Comparison of ENCODE assay signal across 22 cellular contexts in genomic region chr3:182435860-182436259, GRCh38.
"Had no signal": no experiment of that assay in that cellular context is flagged by ENCODE, and none has a peak within 500 bp of the region (broad histone marks: within the 10 kb centered on the region; RNA-seq: fewer than 3 reads in every experiment).

No MANE protein-coding gene starts in this region.

- H3K9me3 ChIP-seq: prostate gland, right atrium auricular region, spleen, testis, vagina had no signal

- H3K4me3 ChIP-seq: prostate gland, right atrium auricular region, spleen, testis, vagina had no signal

- DNase-seq: activated CD4-positive, alpha-beta T cell treated with anti-CD3 and anti-CD28 coated beads for 1 hour; activated CD4-positive, alpha-beta T cell treated with anti-CD3 and anti-CD28 coated beads, Interleukin-2, amount 50 U/mL, for 1 hour; activated CD8-positive, alpha-beta T cell treated with anti-CD3 and anti-CD28 coated beads, Interleukin-2, amount 10 ng/mL, durations not matched to agents 7 days and 5 days; activated gamma-delta T cell; aorta; caudate nucleus; dermis blood vessel endothelial cell; effector CD8-positive, alpha-beta T cell; glutamatergic neuron; hippocampal formation; left ventricle myocardium superior; mammary epithelial cell; midbrain; natural killer cell; spleen; stimulated activated CD4-positive, alpha-beta T cell treated with anti-CD3 and anti-CD28 coated beads, Interleukin-4, amount 100 ng/mL, for 1 hour; stimulated activated naive CD4-positive, alpha-beta T cell; testis had no signal

- FAIRE-seq: frontal cortex had no signal

- H3K4me1 ChIP-seq: prostate gland, right atrium auricular region, spleen, testis, vagina had no signal

- H3K27me3 ChIP-seq: right atrium auricular region, spleen, testis, vagina had no signal

- H3K27ac ChIP-seq: prostate gland, right atrium auricular region, spleen, testis, vagina had no signal

- H3K36me3 ChIP-seq: prostate gland, right atrium auricular region, spleen, vagina had no signal

- ATAC-seq: activated CD8-positive, alpha-beta T cell treated with anti-CD3 and anti-CD28 coated beads, Interleukin-2, amount 10 ng/mL, durations not matched to agents 7 days and 5 days; left ventricle myocardium superior; natural killer cell had no signal
